ENCODE assay signal across 1 cellular context in the genomic region with DNA sequence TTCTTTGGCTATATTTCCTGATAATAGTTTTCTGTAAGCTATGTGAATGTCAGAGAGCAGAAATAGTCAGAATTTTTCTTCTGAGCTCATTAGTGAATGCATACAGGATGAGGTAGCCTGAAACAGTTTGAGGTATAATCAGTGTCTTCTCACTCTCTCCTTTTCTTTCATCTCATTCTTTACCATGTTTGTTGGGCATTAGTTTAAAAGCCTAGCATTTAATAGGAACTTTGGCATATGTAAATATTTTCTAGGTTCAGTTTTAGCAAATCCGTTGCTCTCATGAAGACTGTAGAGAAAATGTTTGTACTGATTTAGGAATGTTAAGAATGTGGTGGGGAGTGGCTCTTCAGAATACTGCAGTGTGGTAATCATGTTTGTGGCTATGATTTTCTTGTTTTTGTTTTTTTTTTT.
TF ChIP-seq lines count a peak whose summit lies in the region.

No MANE protein-coding gene starts in this region.

TF ChIP-seq in SK-N-SH, 30 proteins besides CTCF, POLR2A, EP300 and RAD21 (continued from another document):
- TF ChIP-seq SMC3 (IDR thresholded peaks at IDR 0.05; ENCODE audit: low read depth, low read length) (no peak), EZH2phosphoT487 (IDR thresholded peaks at IDR 0.05; ENCODE audit: borderline replicate concordance, low read depth) (no peak), MXI1 (IDR thresholded peaks at IDR 0.05; ENCODE audit: low read depth, low read length) (no peak), ELF1 (IDR thresholded peaks at IDR 0.05) (no peak), TEAD4 (IDR thresholded peaks at IDR 0.05; ENCODE audit: borderline replicate concordance, insufficient read depth) (no peak)
- TF ChIP-seq, protein P1, sequence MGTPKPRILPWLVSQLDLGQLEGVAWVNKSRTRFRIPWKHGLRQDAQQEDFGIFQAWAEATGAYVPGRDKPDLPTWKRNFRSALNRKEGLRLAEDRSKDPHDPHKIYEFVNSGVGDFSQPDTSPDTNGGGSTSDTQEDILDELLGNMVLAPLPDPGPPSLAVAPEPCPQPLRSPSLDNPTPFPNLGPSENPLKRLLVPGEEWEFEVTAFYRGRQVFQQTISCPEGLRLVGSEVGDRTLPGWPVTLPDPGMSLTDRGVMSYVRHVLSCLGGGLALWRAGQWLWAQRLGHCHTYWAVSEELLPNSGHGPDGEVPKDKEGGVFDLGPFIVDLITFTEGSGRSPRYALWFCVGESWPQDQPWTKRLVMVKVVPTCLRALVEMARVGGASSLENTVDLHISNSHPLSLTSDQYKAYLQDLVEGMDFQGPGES (IDR thresholded peaks at IDR 0.05; ENCODE audit: low read depth, low read length) = no peak
- TF ChIP-seq, protein P2, sequence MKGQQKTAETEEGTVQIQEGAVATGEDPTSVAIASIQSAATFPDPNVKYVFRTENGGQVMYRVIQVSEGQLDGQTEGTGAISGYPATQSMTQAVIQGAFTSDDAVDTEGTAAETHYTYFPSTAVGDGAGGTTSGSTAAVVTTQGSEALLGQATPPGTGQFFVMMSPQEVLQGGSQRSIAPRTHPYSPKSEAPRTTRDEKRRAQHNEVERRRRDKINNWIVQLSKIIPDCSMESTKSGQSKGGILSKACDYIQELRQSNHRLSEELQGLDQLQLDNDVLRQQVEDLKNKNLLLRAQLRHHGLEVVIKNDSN (IDR thresholded peaks at IDR 0.05; ENCODE audit: borderline replicate concordance, low read depth) = no peak
